Comparison of ENCODE assay signal across 8 cellular contexts in the genomic region with DNA sequence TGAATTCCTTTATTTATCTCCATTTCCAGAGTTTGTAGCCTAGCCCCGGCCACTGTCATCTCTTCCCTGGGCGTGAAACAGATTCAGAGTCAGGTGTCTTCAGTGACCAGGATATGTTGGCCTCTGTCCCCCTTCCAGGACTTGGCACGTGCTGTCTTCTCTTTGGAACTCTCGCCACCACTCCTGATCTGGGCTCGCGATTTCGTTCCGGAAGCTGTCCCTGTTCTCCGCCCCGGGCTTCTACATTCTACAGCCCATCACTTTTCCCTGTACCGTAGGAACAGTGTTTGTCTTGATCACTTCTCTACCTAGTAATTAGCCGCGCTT. TPM values are rescaled to one million over a fixed set of nuclear protein-coding genes. Genes with fewer than 3 reads are reported as not detected.
DNase-seq lines count a peak whose midpoint lies in the region; ATAC-seq, FAIRE-seq and TF ChIP-seq lines count a peak whose summit lies in the region.

No MANE protein-coding gene starts in this region.

- TF ChIP-seq CTCF in A549 (IDR thresholded peaks at IDR 0.05) (no peak), coronary artery (IDR thresholded peaks at IDR 0.05) (no peak)

- POLR2A ChIA-PET in A549 (lab: Yijun Ruan, JAX): interaction anchor here (1.5 to 2.1 kb wide), 2 partner anchors 79 to 81 kb away, joined by 19 to 20 read pairs; a partner anchor contains a TSS

- CTCF ChIA-PET in A549 (lab: Yijun Ruan, JAX): interaction anchor here (1.3 to 13.1 kb wide), 4 partner anchors 10 to 110 kb away, joined by 3 to 207 read pairs (median 14); a partner anchor contains a TSS

- no peak for TF ChIP-seq EP300 in A549 (IDR thresholded peaks at IDR 0.05)

- no peak for TF ChIP-seq POLR2A in A549 (IDR thresholded peaks at IDR 0.05; ENCODE audit: low read length)

- 43% methylated on average over 13 of the region's 13 CpGs for WGBS in A549 (ENCODE audit: missing lambda C conversion rate)
- 23 to 32% methylated on average over 9 to 10 of the region's 13 CpGs for WGBS in mesodermal cell (ENCODE audit: insufficient coverage in 2 of 2), 2 experiments

- peaks cover 12% of the 10 kb centered on the region for H3K36me3 ChIP-seq in mesodermal cell (ENCODE audit: control insufficient read depth, insufficient read depth, low read length)

- H3K4me3 ChIP-seq in A549 (peak overlapping the region; percentile 59), coronary artery (peak overlapping the region; percentile 89), mesodermal cell (ENCODE audit: extremely low read depth, insufficient read depth, low read length, poor library complexity, severe bottlenecking) (peak overlapping the region; percentile 55)

- H3K4me1 ChIP-seq in A549: peaks cover 11% of the 10 kb centered on the region
- H3K4me1 ChIP-seq in mesodermal cell (ENCODE audit: control insufficient read depth, insufficient read depth, low read length, poor library complexity, severe bottlenecking): peaks cover 3% of the 10 kb centered on the region

- FAIRE-seq in A549 (lab: Jason Lieb, UNC): no peak

- H3K9me3 ChIP-seq in A549: no peaks in the 10 kb centered on the region
- no peaks in the 10 kb centered on the region for H3K9me3 ChIP-seq in mesodermal cell (ENCODE audit: control insufficient read depth, low read length)

- peak overlapping the region; percentile 98 for H3K4me2 ChIP-seq in A549

- peak; percentile 5 to 10; a peak in 3 of 6 replicates for ATAC-seq in A549
- ATAC-seq in GM21723 (IDR thresholded peaks at IDR 0.05; ENCODE audit: unreplicated experiment): no peak
- ATAC-seq in GM21367 (IDR thresholded peaks at IDR 0.05; ENCODE audit: unreplicated experiment): no peak
- ATAC-seq in GM18520 (IDR thresholded peaks at IDR 0.05; ENCODE audit: unreplicated experiment): no peak

- DNase-seq in A549 (ENCODE audit: low read depth in 1 of 2, low spot score in 1 of 2) (no peak), GM04504 (ENCODE audit: low read depth) (peak; percentile 12), OCI-M1 (lab: John Stamatoyannopoulos, UW) (peak; percentile 86), coronary artery (ENCODE audit: low spot score) (peak; percentile 70)

- H3K27ac ChIP-seq in A549 (peak overlapping the region; percentile 82 to 94), coronary artery (peak overlapping the region; percentile 69 to 97), mesodermal cell (ENCODE audit: low read depth, low read length, severe bottlenecking) (peak overlapping the region; percentile 87)

- no peak for TF ChIP-seq RAD21 in A549 (conservative IDR thresholded peaks at IDR 0.05 in 1 of 2, IDR thresholded peaks at IDR 0.05 in 1 of 2)

TF ChIP-seq in A549, 52 proteins besides CTCF, POLR2A, EP300 and RAD21:
- TF ChIP-seq, protein P1, sequence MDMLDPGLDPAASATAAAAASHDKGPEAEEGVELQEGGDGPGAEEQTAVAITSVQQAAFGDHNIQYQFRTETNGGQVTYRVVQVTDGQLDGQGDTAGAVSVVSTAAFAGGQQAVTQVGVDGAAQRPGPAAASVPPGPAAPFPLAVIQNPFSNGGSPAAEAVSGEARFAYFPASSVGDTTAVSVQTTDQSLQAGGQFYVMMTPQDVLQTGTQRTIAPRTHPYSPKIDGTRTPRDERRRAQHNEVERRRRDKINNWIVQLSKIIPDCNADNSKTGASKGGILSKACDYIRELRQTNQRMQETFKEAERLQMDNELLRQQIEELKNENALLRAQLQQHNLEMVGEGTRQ (IDR thresholded peaks at IDR 0.05): no peak
- TF ChIP-seq, protein P2, sequence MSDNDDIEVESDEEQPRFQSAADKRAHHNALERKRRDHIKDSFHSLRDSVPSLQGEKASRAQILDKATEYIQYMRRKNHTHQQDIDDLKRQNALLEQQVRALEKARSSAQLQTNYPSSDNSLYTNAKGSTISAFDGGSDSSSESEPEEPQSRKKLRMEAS (IDR thresholded peaks at IDR 0.05): no peak

RNA-seq across cellular contexts. Expression of a gene that starts 0.7 kb away (rescaled TPM):
- polyA plus RNA-seq in A549 (2011; rRNA removed) (92.4 and 107 TPM in 2 replicates), A549 (2017; fragmentation: RNase III; extraction: RNeasy Plus Mini Kit Qiagen cat#74134 plus additional on column Dnase treatment) (57.1 to 59.8 TPM (median 58.4 TPM) in 3 replicates)
- 82.5 and 89.5 TPM in 2 replicates for polyA plus RNA-seq in A549 (2012; cell fraction: cytosol; rRNA removed)
- 139 and 178 TPM in 2 replicates for polyA plus RNA-seq in A549 (2012; cell fraction: nucleus; rRNA removed)
- 74.4 and 93.1 TPM in 2 replicates for polyA minus RNA-seq in A549 (2011; rRNA and poly(A)+ RNA removed)
- polyA plus RNA-seq in mesodermal cell (2013, experiment 1 of 2): 38.9 TPM
- 38.0 TPM for polyA plus RNA-seq in mesodermal cell (2013, experiment 2 of 2)

RNA-seq across cellular contexts. Expression of a gene that starts 0.8 kb away (rescaled TPM):
- 0.03 and 0.04 TPM in 2 replicates for polyA plus RNA-seq in A549 (2011; rRNA removed)
- polyA plus RNA-seq in A549 (2012; cell fraction: cytosol; rRNA removed): 0.13 and 0.26 TPM in 2 replicates
- 0.49 and 0.82 TPM in 2 replicates for polyA plus RNA-seq in A549 (2012; cell fraction: nucleus; rRNA removed)
- 0.09 to 0.23 TPM (median 0.12 TPM) in 3 replicates for polyA plus RNA-seq in A549 (2017; fragmentation: RNase III; extraction: RNeasy Plus Mini Kit Qiagen cat#74134 plus additional on column Dnase treatment)
- polyA minus RNA-seq in A549 (2011; rRNA and poly(A)+ RNA removed): 0.19 TPM in 1 of 2 replicates, not detected in the other
- polyA plus RNA-seq in mesodermal cell (2013, experiment 1 of 2): 0.29 TPM
- 0.51 TPM for polyA plus RNA-seq in mesodermal cell (2013, experiment 2 of 2)

Comparison
In these comparisons a context has a peak if more than half of its experiments do, and no peak if none do; other contexts are left out.
1. ATAC-seq: peak in A549 (2 of 2); none in GM21723 (single experiment), GM21367 (single experiment) and GM18520 (single experiment).
2. DNase-seq: peak in GM04504 (single experiment), OCI-M1 (single experiment) and coronary artery (single experiment); none in A549 (0 of 2).
3. Peak in every context shown above with its lines, with median percentiles within 50 percentile points of each other: H3K27ac ChIP-seq and H3K4me3 ChIP-seq.